Comparison of ENCODE assay signal across 1 cellular context in the genomic region with DNA sequence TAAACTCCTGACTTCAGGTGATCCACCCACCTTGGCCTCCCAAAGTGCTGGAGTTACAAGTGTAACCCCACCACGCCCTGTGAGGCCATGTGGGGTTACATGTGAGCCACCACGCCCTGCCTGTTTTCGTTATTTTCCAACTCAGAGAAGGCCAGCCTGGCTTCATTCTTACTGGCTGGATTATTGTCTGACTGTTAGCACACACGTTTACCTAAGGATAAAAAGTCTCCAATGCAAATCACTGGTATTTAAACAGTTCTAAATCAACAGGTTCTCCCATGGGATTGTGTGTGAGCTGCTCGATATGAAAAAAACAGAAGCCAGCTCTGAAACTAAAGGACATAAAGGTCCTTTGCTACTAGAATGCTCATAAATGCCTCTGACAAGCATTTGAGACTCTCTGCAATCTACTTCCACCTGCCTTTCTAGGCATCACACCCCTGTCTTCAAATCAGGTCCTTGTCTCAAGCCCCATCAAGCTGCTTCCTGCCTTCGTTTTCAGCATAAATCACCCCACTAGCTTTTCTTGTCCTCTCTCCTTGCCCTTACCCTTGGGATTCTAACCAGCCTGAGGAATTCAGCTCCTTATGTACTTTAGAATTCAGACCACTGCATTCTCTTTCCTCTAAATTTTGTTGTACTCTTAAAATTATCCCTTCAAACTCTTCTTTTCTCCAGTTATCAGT.
TF ChIP-seq lines count a peak whose summit lies in the region.

No MANE protein-coding gene starts in this region.

TF ChIP-seq in liver, 16 proteins besides CTCF, POLR2A, EP300 and RAD21 (continued from another document):
- TF ChIP-seq, protein P1, sequence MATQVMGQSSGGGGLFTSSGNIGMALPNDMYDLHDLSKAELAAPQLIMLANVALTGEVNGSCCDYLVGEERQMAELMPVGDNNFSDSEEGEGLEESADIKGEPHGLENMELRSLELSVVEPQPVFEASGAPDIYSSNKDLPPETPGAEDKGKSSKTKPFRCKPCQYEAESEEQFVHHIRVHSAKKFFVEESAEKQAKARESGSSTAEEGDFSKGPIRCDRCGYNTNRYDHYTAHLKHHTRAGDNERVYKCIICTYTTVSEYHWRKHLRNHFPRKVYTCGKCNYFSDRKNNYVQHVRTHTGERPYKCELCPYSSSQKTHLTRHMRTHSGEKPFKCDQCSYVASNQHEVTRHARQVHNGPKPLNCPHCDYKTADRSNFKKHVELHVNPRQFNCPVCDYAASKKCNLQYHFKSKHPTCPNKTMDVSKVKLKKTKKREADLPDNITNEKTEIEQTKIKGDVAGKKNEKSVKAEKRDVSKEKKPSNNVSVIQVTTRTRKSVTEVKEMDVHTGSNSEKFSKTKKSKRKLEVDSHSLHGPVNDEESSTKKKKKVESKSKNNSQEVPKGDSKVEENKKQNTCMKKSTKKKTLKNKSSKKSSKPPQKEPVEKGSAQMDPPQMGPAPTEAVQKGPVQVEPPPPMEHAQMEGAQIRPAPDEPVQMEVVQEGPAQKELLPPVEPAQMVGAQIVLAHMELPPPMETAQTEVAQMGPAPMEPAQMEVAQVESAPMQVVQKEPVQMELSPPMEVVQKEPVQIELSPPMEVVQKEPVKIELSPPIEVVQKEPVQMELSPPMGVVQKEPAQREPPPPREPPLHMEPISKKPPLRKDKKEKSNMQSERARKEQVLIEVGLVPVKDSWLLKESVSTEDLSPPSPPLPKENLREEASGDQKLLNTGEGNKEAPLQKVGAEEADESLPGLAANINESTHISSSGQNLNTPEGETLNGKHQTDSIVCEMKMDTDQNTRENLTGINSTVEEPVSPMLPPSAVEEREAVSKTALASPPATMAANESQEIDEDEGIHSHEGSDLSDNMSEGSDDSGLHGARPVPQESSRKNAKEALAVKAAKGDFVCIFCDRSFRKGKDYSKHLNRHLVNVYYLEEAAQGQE (IDR thresholded peaks at IDR 0.05) = no peak
- TF ChIP-seq SP1 (IDR thresholded peaks at IDR 0.05) = no peak
- TF ChIP-seq ZBTB33 (IDR thresholded peaks at IDR 0.05) = no peak
- TF ChIP-seq RXRA (IDR thresholded peaks at IDR 0.05) = peak in 1 of 2 donors; percentile 33
